Comparison of ENCODE assay signal across 1 cellular context in genomic region chr10:74882831-74883230, GRCh38.
TF ChIP-seq lines count a peak whose summit lies in the region.

No MANE protein-coding gene starts in this region.

TF ChIP-seq in K562, 482 proteins besides CTCF, POLR2A, EP300 and RAD21:
- TF ChIP-seq CBX8 (IDR thresholded peaks at IDR 0.05; ENCODE audit: borderline replicate concordance, extremely low read depth, low read depth, low read length, poor library complexity, severe bottlenecking) (peak; percentile 67), SNRNP70 (optimal IDR thresholded peaks at IDR 0.05; ENCODE audit: low read depth, low read length) (no peak), ZBTB40 (IDR thresholded peaks at IDR 0.05) (no peak), ZBTB40 (CRISPR knock-in tag; IDR thresholded peaks at IDR 0.05) (no peak)
